ENCODE assay signal across 8 cellular contexts in genomic region chr13:71290963-71291937, GRCh38.
A peak's percentile ranks its signal among the peaks of the same experiment; 100 is the strongest.
DNase-seq lines count a peak whose midpoint lies in the region; ATAC-seq, FAIRE-seq and TF ChIP-seq lines count a peak whose summit lies in the region.

No MANE protein-coding gene starts in this region.

- no peak for FAIRE-seq in keratinocyte (lab: Jason Lieb, UNC)

- dilution Hi-C loops in keratinocyte (cut with MboI; ENCODE audit: extremely low pct_ligation_motif_present, low sequenced_read_pairs), result no loop called here

- H3K27ac ChIP-seq in OCI-LY3 (ENCODE audit: low read length), result peak overlapping the region; percentile 24
- H3K27ac ChIP-seq in keratinocyte (ENCODE audit: control insufficient read depth, insufficient read depth, low read length), result no peak overlapping the region

- H3K36me3 ChIP-seq in OCI-LY3 (replicated peaks; ENCODE audit: low read depth, low read length) (peaks cover 3% of the 10 kb centered on the region), keratinocyte (ENCODE audit: control insufficient read depth in 2 of 2, extremely low read depth in 1 of 2, insufficient read depth in 2 of 2, low read length in 2 of 2) (no peaks in the 10 kb centered on the region)

- TF ChIP-seq CTCF in AG10803 (conservative IDR thresholded peaks at IDR 0.05; ENCODE audit: low read length), result no peak
- TF ChIP-seq CTCF in OCI-LY3 (IDR thresholded peaks at IDR 0.05; ENCODE audit: low read depth, low read length), result no peak
- no peak for TF ChIP-seq CTCF in keratinocyte (optimal IDR thresholded peaks at IDR 0.05 in 1 of 3, IDR thresholded peaks at IDR 0.05 in 1 of 3, conservative IDR thresholded peaks at IDR 0.05 in 1 of 3; ENCODE audit: extremely low read depth in 1 of 3, insufficient read depth in 2 of 3, low read length in 3 of 3)

- H3K4me2 ChIP-seq in OCI-LY3 (ENCODE audit: low read length) (peak overlapping the region; percentile 72), keratinocyte (ENCODE audit: control insufficient read depth, extremely low read depth, insufficient read depth, low read depth, low read length) (peak overlapping the region; percentile 44)

- peaks cover 10% of the 10 kb centered on the region for H3K27me3 Mint-ChIP-seq in activated naive CD4-positive, alpha-beta T cell treated with anti-CD3 and anti-CD28 coated beads, Interleukin-2, amount 10 ng/mL, durations not matched to agents 7 days and 5 days

- CTCF ChIA-PET in activated naive CD4-positive, alpha-beta T cell treated with anti-CD3 and anti-CD28 coated beads, Interleukin-2, amount 10 ng/mL, durations not matched to agents 7 days and 5 days (lab: Charles Lee), result no interaction called here

- H2AFZ ChIP-seq in OCI-LY3 (ENCODE audit: low read depth, low read length) (peak overlapping the region; percentile 90), keratinocyte (ENCODE audit: control insufficient read depth, low read length) (no peak overlapping the region)

- peaks cover 22% of the 10 kb centered on the region for H3K4me1 Mint-ChIP-seq in activated naive CD4-positive, alpha-beta T cell treated with anti-CD3 and anti-CD28 coated beads, Interleukin-2, amount 10 ng/mL, durations not matched to agents 7 days and 5 days

- H3K4me3 ChIP-seq in AG10803 (ENCODE audit: low read length), result peak overlapping the region; percentile 51
- peak overlapping the region; percentile 70 for H3K4me3 ChIP-seq in OCI-LY3 (ENCODE audit: low read length)
- peak overlapping the region in 2 of 3 experiments; percentile 8 to 39 for H3K4me3 ChIP-seq in keratinocyte (ENCODE audit: control insufficient read depth in 2 of 3, extremely low read depth in 1 of 3, insufficient read depth in 2 of 3, low read depth in 1 of 3, low read length in 3 of 3)

- peak overlapping the region; percentile 70 for H3K4me3 Mint-ChIP-seq in activated naive CD4-positive, alpha-beta T cell treated with anti-CD3 and anti-CD28 coated beads, Interleukin-2, amount 10 ng/mL, durations not matched to agents 7 days and 5 days

- H3K9me3 ChIP-seq in OCI-LY3 (ENCODE audit: insufficient read depth, low read length) (no peaks in the 10 kb centered on the region), keratinocyte (ENCODE audit: control insufficient read depth, low read depth, low read length) (no peaks in the 10 kb centered on the region)

- peaks cover 1% of the 10 kb centered on the region for H3K9me3 Mint-ChIP-seq in activated naive CD4-positive, alpha-beta T cell treated with anti-CD3 and anti-CD28 coated beads, Interleukin-2, amount 10 ng/mL, durations not matched to agents 7 days and 5 days

- ATAC-seq in GM18907 (IDR thresholded peaks at IDR 0.05; ENCODE audit: unreplicated experiment) (peak; percentile 90), HG03108 (IDR thresholded peaks at IDR 0.05; ENCODE audit: unreplicated experiment) (peak; percentile 90)

- H3K27me3 ChIP-seq in OCI-LY3 (ENCODE audit: low read depth, low read length) (no peaks in the 10 kb centered on the region), keratinocyte (ENCODE audit: control insufficient read depth, extremely low read depth, insufficient read depth, low read length) (no peaks in the 10 kb centered on the region)

- H3K4me1 ChIP-seq in OCI-LY3 (ENCODE audit: low read length) (peaks cover 14% of the 10 kb centered on the region), keratinocyte (ENCODE audit: control insufficient read depth, extremely low read depth, insufficient read depth, low read length) (no peaks in the 10 kb centered on the region)

- peak overlapping the region; percentile 37 for H3K9ac ChIP-seq in OCI-LY3 (ENCODE audit: low read length)
- H3K9ac ChIP-seq in keratinocyte (ENCODE audit: control insufficient read depth, extremely low read depth, insufficient read depth, low read length), result no peak overlapping the region

- peaks cover 3% of the 10 kb centered on the region for H3K36me3 Mint-ChIP-seq in activated naive CD4-positive, alpha-beta T cell treated with anti-CD3 and anti-CD28 coated beads, Interleukin-2, amount 10 ng/mL, durations not matched to agents 7 days and 5 days

- H3K79me2 ChIP-seq in OCI-LY3 (ENCODE audit: low read length), result no peaks in the 10 kb centered on the region
- H3K79me2 ChIP-seq in keratinocyte (ENCODE audit: control insufficient read depth, insufficient read depth, low read length), result no peaks in the 10 kb centered on the region

- DNase-seq in AG10803 (ENCODE audit: low read depth) (peak; percentile 29), keratinocyte (ENCODE audit: low read depth, low spot score) (peak; percentile 2), HCEC 1CT (no peak)
- DNase-seq in activated naive CD4-positive, alpha-beta T cell treated with anti-CD3 and anti-CD28 coated beads, Interleukin-2, amount 10 ng/mL, durations not matched to agents 7 days and 5 days, result peak; percentile 62
- DNase-seq in stimulated activated CD8-positive, alpha-beta memory T cell treated with anti-CD3 and anti-CD28 coated beads, Interleukin-4, amount 100 ng/mL, for 24 hours (ENCODE audit: low read depth), result peak; percentile 13

- peak overlapping the region; percentile 90 for H3K27ac Mint-ChIP-seq in activated naive CD4-positive, alpha-beta T cell treated with anti-CD3 and anti-CD28 coated beads, Interleukin-2, amount 10 ng/mL, durations not matched to agents 7 days and 5 days

- H3K9me1 ChIP-seq in keratinocyte (ENCODE audit: control insufficient read depth, extremely low read depth, insufficient read depth, low read length), result no peaks in the 10 kb centered on the region

- no peaks in the 10 kb centered on the region for H4K20me1 ChIP-seq in OCI-LY3 (ENCODE audit: insufficient read depth, low read length)
- no peaks in the 10 kb centered on the region for H4K20me1 ChIP-seq in keratinocyte (ENCODE audit: control insufficient read depth, extremely low read depth, insufficient read depth, low read length)
